In the genomic region with DNA sequence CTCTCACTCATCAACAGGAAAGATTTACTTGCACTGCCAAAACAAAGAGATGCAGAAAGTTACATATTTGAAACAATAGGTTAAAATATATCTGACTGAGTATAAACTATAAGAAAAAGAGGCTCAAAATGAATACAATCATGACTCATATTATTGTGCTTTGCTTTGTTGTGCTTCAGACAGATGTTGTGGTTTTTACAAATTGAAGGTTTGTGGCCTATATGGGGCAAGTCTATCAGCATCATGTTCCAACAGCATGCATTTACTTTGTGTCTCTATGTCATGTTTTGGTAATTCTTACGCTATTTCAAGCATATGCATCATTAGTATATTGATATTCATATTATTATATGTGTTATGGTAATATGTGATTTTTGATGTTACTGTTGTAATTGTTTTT, we compare ENCODE assay signal across 27 cellular contexts.
"Had no signal": no experiment of that assay in that cellular context is flagged by ENCODE, and none has a peak within 500 bp of the region (broad histone marks: within the 10 kb centered on the region; RNA-seq: fewer than 3 reads in every experiment).

No MANE protein-coding gene starts in this region.

- H3K27me3 ChIP-seq: brain microvascular endothelial cell, cardiac muscle cell had no signal

- DNase-seq: activated CD4-positive, alpha-beta memory T cell treated with anti-CD3 and anti-CD28 coated beads, Interleukin-2, amount 10 ng/mL, durations not matched to agents 7 days and 5 days; activated CD4-positive, alpha-beta T cell treated with anti-CD3 and anti-CD28 coated beads for 36 hours; activated CD4-positive, alpha-beta T cell treated with anti-CD3 and anti-CD28 coated beads, Interleukin-2, amount 50 U/mL, for 1 hour; activated naive CD4-positive, alpha-beta T cell; activated T-cell treated with anti-CD3 and anti-CD28 coated beads, Interleukin-2, amount 50 U/mL, for 72 hours; amygdala; brain microvascular endothelial cell; Karpas-422; NCI-H1092; NCI-H1417 treated with DMSO at 0.1 percent for 48 hours; NCI-H1694; NCI-H2029; NCI-H345; NCI-H510A; NCI-H526 treated with DMSO at 0.1 percent for 48 hours; NCI-H82; NK-92 treated with Interleukin-12 subunit alpha and Interleukin-12 subunit beta, amount 100 ng/mL, for 24 hours; OCI-M1; RPMI8226; T-cell; T-helper 2 cell; T1000; WERI-Rb-1 had no signal

- ATAC-seq: activated CD4-positive, alpha-beta T cell treated with anti-CD3 and anti-CD28 coated beads for 36 hours; activated T-cell treated with anti-CD3 and anti-CD28 coated beads, Interleukin-2, amount 50 U/mL, for 72 hours; Panc1; Right ventricle myocardium inferior; T-cell had no signal

- H3K36me3 ChIP-seq: brain microvascular endothelial cell, cardiac muscle cell, WERI-Rb-1 had no signal

- H3K4me3 ChIP-seq: cardiac muscle cell, SK-N-MC had no signal

- H3K27ac ChIP-seq: brain microvascular endothelial cell, cardiac muscle cell, SK-N-MC, WERI-Rb-1 had no signal
